Comparison of ENCODE assay signal across 25 cellular contexts in genomic region chrX:43166874-43167273, GRCh38.
A peak's percentile ranks its signal among the peaks of the same experiment; 100 is the strongest.
DNase-seq lines count a peak whose midpoint lies in the region; ATAC-seq, FAIRE-seq and TF ChIP-seq lines count a peak whose summit lies in the region.
"Had no signal": no experiment of that assay in that cellular context is flagged by ENCODE, and none has a peak within 500 bp of the region (broad histone marks: within the 10 kb centered on the region; RNA-seq: fewer than 3 reads in every experiment).

No MANE protein-coding gene starts in this region.

- H3K27me3 ChIP-seq in pancreas: peaks cover 0 to 5% (median 0%) of the 10 kb centered on the region in 4 donors
- H3K27me3 ChIP-seq: gastrocnemius medialis had no signal

- no peaks in the 10 kb centered on the region for H3K9me3 ChIP-seq in pancreas
- H3K9me3 ChIP-seq: gastrocnemius medialis had no signal

- H3K4me3 ChIP-seq in pancreas: no peak overlapping the region
- H3K4me3 ChIP-seq: gastrocnemius medialis, PC-9 had no signal

- TF ChIP-seq CTCF in pancreas (IDR thresholded peaks at IDR 0.05): no peak

- no peaks in the 10 kb centered on the region for H3K4me1 ChIP-seq in pancreas
- H3K4me1 ChIP-seq: gastrocnemius medialis had no signal

- H3K27ac ChIP-seq in pancreas: no peak overlapping the region
- H3K27ac ChIP-seq: gastrocnemius medialis, HL-60, PC-9, VCaP had no signal

- intact Hi-C loops in pancreas (cut with DNase I): no loop called here

- no peaks in the 10 kb centered on the region for H3K36me3 ChIP-seq in pancreas
- H3K36me3 ChIP-seq: gastrocnemius medialis had no signal

- peak in 3 of 4 donors; percentile 67 to 74 (median 70) for ATAC-seq in pancreas
- ATAC-seq: gastrocnemius medialis; naive thymus-derived CD4-positive, alpha-beta T cell; Right ventricle myocardium inferior; stimulated activated naive CD8-positive, alpha-beta T cell treated with anti-CD3 and anti-CD28 coated beads, Interleukin-15, amount 100 ng/mL, for 72 hours had no signal

- peak; percentile 32 for FAIRE-seq in pancreas (lab: Jason Lieb, UNC)
- FAIRE-seq: GM12891 had no signal

- DNase-seq in NCI-H146 (lab: John Stamatoyannopoulos, UW) (peak; percentile 0), NCI-H146 treated with DMSO at 0.1 percent for 48 hours (lab: John Stamatoyannopoulos, UW; ENCODE audit: unreplicated experiment) (no peak), NCI-H2029 (lab: John Stamatoyannopoulos, UW) (peak; percentile 71), NCI-H748 (lab: John Stamatoyannopoulos, UW; ENCODE audit: unreplicated experiment) (peak; percentile 93), pancreas (no peak), DMS79 treated with DMSO at 0.1 percent for 48 hours (lab: John Stamatoyannopoulos, UW) (no peak), T1000 (lab: John Stamatoyannopoulos, UW) (no peak), glomerular visceral epithelial cell (ENCODE audit: extremely low spot score) (no peak)
- DNase-seq: 8988T; activated CD4-positive, alpha-beta T cell treated with anti-CD3 and anti-CD28 coated beads, Interleukin-2, amount 10 ng/mL, durations not matched to agents 24 days and 14 days; activated gamma-delta T cell; activated T-cell treated with anti-CD3 and anti-CD28 coated beads, Interleukin-2, amount 50 U/mL, for 1 hour; Calu3; gastrocnemius medialis; hippocampal formation; naive thymus-derived CD4-positive, alpha-beta T cell; NCI-H1694; NCI-H2227 treated with DMSO at 0.1 percent for 48 hours; NK-92 treated with Interleukin-12 subunit alpha and Interleukin-12 subunit beta, amount 100 ng/mL, for 24 hours; PC-9; stimulated activated naive CD8-positive, alpha-beta T cell treated with anti-CD3 and anti-CD28 coated beads, Interleukin-15, amount 100 ng/mL, for 72 hours had no signal

Comparison
In these comparisons a context has a peak if more than half of its experiments do, and no peak if none do; other contexts are left out.
1. DNase-seq: peak in NCI-H146 (single experiment), NCI-H2029 (single experiment) and NCI-H748 (single experiment); none in NCI-H146 treated with DMSO at 0.1 percent for 48 hours (single experiment), pancreas (0 of 6), DMS79 treated with DMSO at 0.1 percent for 48 hours (single experiment), T1000 (single experiment) and glomerular visceral epithelial cell (single experiment).